ENCODE assay signal across 8 cellular contexts in the genomic region with DNA sequence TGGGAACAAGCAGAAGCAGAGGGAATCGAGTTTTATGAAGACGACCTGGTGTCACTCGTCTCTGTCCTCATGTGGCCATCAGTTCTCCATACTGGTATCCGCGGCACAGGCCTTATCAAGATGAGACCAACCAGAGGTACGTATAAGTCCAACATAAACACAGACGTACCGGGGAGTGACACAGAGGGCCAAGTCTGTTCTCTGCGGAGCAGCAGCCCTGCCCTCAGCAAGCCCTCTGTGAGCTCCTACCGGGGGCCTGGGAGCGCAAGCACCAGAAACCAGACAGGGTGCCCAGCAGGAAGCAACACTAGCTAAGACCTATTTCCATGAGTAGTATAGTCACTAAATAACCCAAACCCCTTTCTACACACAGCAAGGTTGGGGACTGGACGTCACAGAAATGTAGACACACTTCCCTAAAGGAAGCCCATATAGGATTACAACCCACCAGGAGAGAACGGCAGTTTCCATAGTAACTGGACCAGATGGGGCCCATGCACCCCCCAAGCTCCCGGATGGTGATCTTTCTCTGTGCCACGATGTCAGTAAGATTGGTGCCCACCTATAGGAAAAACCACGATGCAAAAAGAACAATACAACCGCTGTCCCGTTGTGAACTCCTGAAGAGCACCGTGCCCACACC. TPM values are rescaled to one million over a fixed set of nuclear protein-coding genes. Genes with fewer than 3 reads are reported as not detected.
DNase-seq lines count a peak whose midpoint lies in the region; ATAC-seq and TF ChIP-seq lines count a peak whose summit lies in the region.

No MANE protein-coding gene starts in this region.

- peak overlapping the region; percentile 94 for H3K27ac Mint-ChIP-seq in endothelial cell (ENCODE audit: unreplicated experiment)

- H3K27me3 Mint-ChIP-seq in endothelial cell (ENCODE audit: unreplicated experiment), result peaks cover 10% of the 10 kb centered on the region

- TF ChIP-seq EP300 in ovary (IDR thresholded peaks at IDR 0.05), result no peak

- no peak for DNase-seq in NT2/D1 (ENCODE audit: low read depth, low spot score)
- DNase-seq in endothelial cell (ENCODE audit: low spot score), result no peak
- no peak for DNase-seq in ovary
- DNase-seq in activated CD4-positive, alpha-beta T cell treated with anti-CD3 and anti-CD28 coated beads for 48 hours, result no peak

- peak overlapping the region; percentile 97 for H3K4me3 ChIP-seq in NT2/D1 (ENCODE audit: insufficient read length, low read depth)
- H3K4me3 ChIP-seq in ovary, result peak overlapping the region; percentile 100

- H3K27me3 ChIP-seq in NT2/D1 (ENCODE audit: insufficient read depth, insufficient read length), result no peaks in the 10 kb centered on the region
- no peaks in the 10 kb centered on the region for H3K27me3 ChIP-seq in ovary

- ATAC-seq in GM19351 (IDR thresholded peaks at IDR 0.05; ENCODE audit: unreplicated experiment), result no peak
- ATAC-seq in GM19463 (IDR thresholded peaks at IDR 0.05; ENCODE audit: unreplicated experiment), result no peak
- no peak for ATAC-seq in HG02798 (IDR thresholded peaks at IDR 0.05; ENCODE audit: poor library complexity, unreplicated experiment)

- H3K4me3 Mint-ChIP-seq in endothelial cell (ENCODE audit: unreplicated experiment), result peak overlapping the region; percentile 98

- H3K4me1 ChIP-seq in ES-I3 (ENCODE audit: insufficient read depth, low read length) (peaks cover 12% of the 10 kb centered on the region; the same call in 1 of the 2 replicates), NT2/D1 (ENCODE audit: insufficient read depth, insufficient read length) (peaks cover 14% of the 10 kb centered on the region), ovary (ENCODE audit: insufficient read depth) (peaks cover 10% of the 10 kb centered on the region)

- intact Hi-C loops in ovary (cut with DNase I), result no loop called here

- peaks cover 19% of the 10 kb centered on the region for H3K36me3 Mint-ChIP-seq in endothelial cell (ENCODE audit: low read depth, unreplicated experiment)

- no peak for TF ChIP-seq POLR2A in ovary (IDR thresholded peaks at IDR 0.05)

- H3K9ac ChIP-seq in ES-I3 (ENCODE audit: low read depth, low read length), result peak overlapping the region; percentile 76
- peak overlapping the region; percentile 99 for H3K9ac ChIP-seq in NT2/D1 (ENCODE audit: insufficient read length, low read depth)

- no peaks in the 10 kb centered on the region; the same call in 1 of the 2 replicates for H3K36me3 ChIP-seq in ES-I3 (ENCODE audit: insufficient read depth, low read length)
- H3K36me3 ChIP-seq in NT2/D1 (ENCODE audit: insufficient read depth, insufficient read length, low read length), result peaks cover 56% of the 10 kb centered on the region
- H3K36me3 ChIP-seq in ovary, result no peaks in the 10 kb centered on the region

- no peaks in the 10 kb centered on the region for H3K9me3 Mint-ChIP-seq in endothelial cell (ENCODE audit: unreplicated experiment)

- TF ChIP-seq CTCF in endothelial cell (IDR thresholded peaks at IDR 0.05; ENCODE audit: unreplicated experiment) (no peak), ovary (IDR thresholded peaks at IDR 0.05) (no peak)

- H3K9me3 ChIP-seq in ES-I3 (ENCODE audit: control insufficient read depth, insufficient read depth, low read length), result no peaks in the 10 kb centered on the region
- H3K9me3 ChIP-seq in NT2/D1 (ENCODE audit: insufficient read depth, low read length), result no peaks in the 10 kb centered on the region
- no peaks in the 10 kb centered on the region for H3K9me3 ChIP-seq in ovary

- 27 to 35% (median 29%) methylated on average over 19 of the region's 19 CpGs for WGBS in ovary, 3 donors

- peaks cover 21% of the 10 kb centered on the region for H3K4me1 Mint-ChIP-seq in endothelial cell (ENCODE audit: unreplicated experiment)

- peak overlapping the region in 1 of 2 donors; percentile 8 for H3K27ac ChIP-seq in ovary

RNA-seq across cellular contexts. Expression of a gene that starts 0.9 kb away (rescaled TPM):
- total RNA-seq in endothelial cell (ENCODE audit: unreplicated experiment) (54.0 TPM), ovary (10 to 100 TPM; 22.8 to 45.1 (median 31.1) TPM)
- 10 to 100 TPM; 29.4 to 55.5 TPM for polyA plus RNA-seq in ovary

RNA-seq across cellular contexts. Expression of a gene that starts 1.1 kb away (rescaled TPM):
- 142 TPM for total RNA-seq in endothelial cell (ENCODE audit: unreplicated experiment)
- total RNA-seq in ovary, result 10 to 100 TPM; 39.1 to 91.5 (median 71.7) TPM
- 10 to 100 TPM; 73.4 to 73.9 TPM for polyA plus RNA-seq in ovary

RNA-seq across cellular contexts. Expression of a gene that starts 16.1 kb away (rescaled TPM):
- total RNA-seq in endothelial cell (ENCODE audit: unreplicated experiment) (31.8 TPM), ovary (10 to 100 TPM in 3 of 7 donors, 1 to 10 TPM in 4; 5.1 to 17.8 (median 9.4) TPM)
- polyA plus RNA-seq in ovary, result 10 to 100 TPM in 1 of 2 donors, 1 to 10 TPM in 1; 6.9 to 10.4 TPM

RNA-seq across cellular contexts. Expression of a gene that starts 16.3 kb away (rescaled TPM):
- total RNA-seq in endothelial cell (ENCODE audit: unreplicated experiment), result 22.4 TPM
- total RNA-seq in ovary, result 10 to 100 TPM; 14.5 to 35.7 (median 20.9) TPM
- polyA plus RNA-seq in ovary, result 10 to 100 TPM in 1 of 2 donors, 1 to 10 TPM in 1; 1.7 to 32.8 TPM

RNA-seq across cellular contexts. Expression of a gene that starts 20.5 kb away (rescaled TPM):
- total RNA-seq in endothelial cell (ENCODE audit: unreplicated experiment) (58.5 TPM), ovary (10 to 100 TPM; 23.5 to 47.2 (median 39.5) TPM)
- polyA plus RNA-seq in ovary, result 10 to 100 TPM; 12.9 to 36.8 TPM
